Comparison of ENCODE assay signal across 11 cellular contexts in genomic region chr15:79593119-79593869, GRCh38.
DNase-seq lines count a peak whose midpoint lies in the region; ATAC-seq and TF ChIP-seq lines count a peak whose summit lies in the region.
"Had no signal": no experiment of that assay in that cellular context is flagged by ENCODE, and none has a peak within 500 bp of the region (broad histone marks: within the 10 kb centered on the region; RNA-seq: fewer than 3 reads in every experiment).

No MANE protein-coding gene starts in this region.

- ATAC-seq in RWPE2 (ENCODE audit: low read depth) (peak; percentile 43; the same call in 2 of the 3 replicates), HG02938 (IDR thresholded peaks at IDR 0.05; ENCODE audit: unreplicated experiment) (no peak), HG03280 (IDR thresholded peaks at IDR 0.05; ENCODE audit: unreplicated experiment) (no peak), GM19035 (IDR thresholded peaks at IDR 0.05; ENCODE audit: unreplicated experiment) (no peak)
- ATAC-seq: Right ventricle myocardium inferior had no signal

- no peaks in the 10 kb centered on the region for H3K9me3 Mint-ChIP-seq in activated CD4-positive, alpha-beta T cell treated with anti-CD3 and anti-CD28 coated beads, Interleukin-2, amount 10 ng/mL, durations not matched to agents 7 days and 5 days

- no peaks in the 10 kb centered on the region for H3K27me3 ChIP-seq in RWPE2 (ENCODE audit: insufficient read depth, poor library complexity, severe bottlenecking)

- no peaks in the 10 kb centered on the region for H3K9me3 ChIP-seq in RWPE2 (ENCODE audit: severe bottlenecking)

- H3K36me3 ChIP-seq in RWPE2 (ENCODE audit: low read depth), result no peaks in the 10 kb centered on the region

- DNase-seq in GM10248 (ENCODE audit: extremely low spot score), result no peak
- no peak for DNase-seq in RWPE2 (ENCODE audit: low spot score)
- peak; percentile 16 for DNase-seq in fibroblast of the aortic adventitia (ENCODE audit: low read depth)
- DNase-seq in activated CD4-positive, alpha-beta T cell treated with anti-CD3 and anti-CD28 coated beads, Interleukin-2, amount 10 ng/mL, durations not matched to agents 7 days and 5 days, result no peak
- DNase-seq: activated CD8-positive, alpha-beta memory T cell treated with anti-CD3 and anti-CD28 coated beads, Interleukin-2, amount 50 U/mL, for 4 hours; central memory CD4-positive, alpha-beta T cell had no signal

- no peak overlapping the region for H3K27ac ChIP-seq in 22Rv1
- no peak overlapping the region for H3K27ac ChIP-seq in RWPE2 (ENCODE audit: poor library complexity, severe bottlenecking)

- H3K27ac Mint-ChIP-seq in activated CD4-positive, alpha-beta T cell treated with anti-CD3 and anti-CD28 coated beads, Interleukin-2, amount 10 ng/mL, durations not matched to agents 7 days and 5 days, result no peak overlapping the region

- peaks cover 4% of the 10 kb centered on the region for H3K4me1 Mint-ChIP-seq in activated CD4-positive, alpha-beta T cell treated with anti-CD3 and anti-CD28 coated beads, Interleukin-2, amount 10 ng/mL, durations not matched to agents 7 days and 5 days

- POLR2A ChIA-PET in GM10248 (lab: Yijun Ruan, JAX), result no interaction called here
- POLR2A ChIA-PET in activated CD4-positive, alpha-beta T cell treated with anti-CD3 and anti-CD28 coated beads, Interleukin-2, amount 10 ng/mL, durations not matched to agents 7 days and 5 days (lab: Charles Lee), result no interaction called here

- H3K4me1 ChIP-seq in RWPE2 (ENCODE audit: insufficient read depth, poor library complexity, severe bottlenecking), result no peaks in the 10 kb centered on the region

- H3K36me3 Mint-ChIP-seq in activated CD4-positive, alpha-beta T cell treated with anti-CD3 and anti-CD28 coated beads, Interleukin-2, amount 10 ng/mL, durations not matched to agents 7 days and 5 days (ENCODE audit: low read depth), result no peaks in the 10 kb centered on the region

- TF ChIP-seq CTCF in 22Rv1 (IDR thresholded peaks at IDR 0.05), result peak; percentile 45
- peak; percentile 15 for TF ChIP-seq CTCF in GM10248 (IDR thresholded peaks at IDR 0.05; ENCODE audit: control extremely low read depth, extremely low read depth, low read depth, missing control alignments)
- TF ChIP-seq CTCF in RWPE2 (IDR thresholded peaks at IDR 0.05; ENCODE audit: poor library complexity, severe bottlenecking), result peak; percentile 46
- peak; percentile 33 for TF ChIP-seq CTCF in fibroblast of the aortic adventitia (IDR thresholded peaks at IDR 0.05; ENCODE audit: insufficient read depth, low read length)

- H3K27me3 Mint-ChIP-seq in activated CD4-positive, alpha-beta T cell treated with anti-CD3 and anti-CD28 coated beads, Interleukin-2, amount 10 ng/mL, durations not matched to agents 7 days and 5 days, result peaks cover 5% of the 10 kb centered on the region

- H3K4me3 ChIP-seq in RWPE2 (ENCODE audit: severe bottlenecking) (no peak overlapping the region), fibroblast of the aortic adventitia (ENCODE audit: low read depth, low read length) (no peak overlapping the region)

- no peak overlapping the region for H3K4me3 Mint-ChIP-seq in activated CD4-positive, alpha-beta T cell treated with anti-CD3 and anti-CD28 coated beads, Interleukin-2, amount 10 ng/mL, durations not matched to agents 7 days and 5 days

- CTCF ChIA-PET in GM10248 (lab: Yijun Ruan, JAX), result interaction anchor here (1.0 to 8.1 kb wide), 4 partner anchors 25 to 253 kb away, joined by 3 to 162 read pairs (median 6); no protein-coding TSS in a partner anchor
- CTCF ChIA-PET in activated CD4-positive, alpha-beta T cell treated with anti-CD3 and anti-CD28 coated beads, Interleukin-2, amount 10 ng/mL, durations not matched to agents 7 days and 5 days (lab: Charles Lee), result interaction anchor here (1.6 kb wide), 1 partner anchor 25 kb away, joined by 3 read pairs; no protein-coding TSS in a partner anchor
